8 cellular contexts compared by ENCODE assay signal in genomic region chr10:50625663-50626062, GRCh38.
DNase-seq lines count a peak whose midpoint lies in the region; ATAC-seq, FAIRE-seq and TF ChIP-seq lines count a peak whose summit lies in the region.

No MANE protein-coding gene starts in this region.

- H3K36me3 Mint-ChIP-seq in activated naive CD8-positive, alpha-beta T cell = peaks cover 9% of the 10 kb centered on the region
- peaks cover 8 to 15% of the 10 kb centered on the region in 2 donors for H3K36me3 Mint-ChIP-seq in stimulated activated naive B cell treated with anti-CD40 and anti-IgM and Interleukin-4, amounts not matched to agents 10 μg/mL and 1 μg/mL and 100 μg/mL, for 72 hours

- peaks cover 41% of the 10 kb centered on the region for H3K4me1 ChIP-seq in iPS-20b (ENCODE audit: insufficient read depth, low read length)

- H3K27me3 ChIP-seq in iPS-20b (ENCODE audit: insufficient read depth, low read length) = peaks cover 4% of the 10 kb centered on the region; the same call in 1 of the 2 replicates

- no peak for ATAC-seq in stimulated activated naive B cell treated with anti-CD40 and anti-IgM and Interleukin-4, amounts not matched to agents 10 μg/mL and 1 μg/mL and 100 μg/mL, for 72 hours (replicated peaks)
- ATAC-seq in HG03108 (IDR thresholded peaks at IDR 0.05; ENCODE audit: unreplicated experiment) = no peak

- H3K9me3 Mint-ChIP-seq in activated naive CD8-positive, alpha-beta T cell (ENCODE audit: low read depth) = no peaks in the 10 kb centered on the region
- H3K9me3 Mint-ChIP-seq in stimulated activated naive B cell treated with anti-CD40 and anti-IgM and Interleukin-4, amounts not matched to agents 10 μg/mL and 1 μg/mL and 100 μg/mL, for 72 hours = no peaks in the 10 kb centered on the region

- no peaks in the 10 kb centered on the region for H3K9me3 ChIP-seq in iPS-20b (ENCODE audit: insufficient read depth, low read depth, low read length)

- H3K4me3 ChIP-seq in HFF-Myc (replicated peaks; ENCODE audit: low read depth, low read length) (peak overlapping the region; percentile 79), iPS-20b (ENCODE audit: low read length) (peak overlapping the region; percentile 93)

- H3K4me3 Mint-ChIP-seq in activated naive CD8-positive, alpha-beta T cell = peak overlapping the region; percentile 88
- H3K4me3 Mint-ChIP-seq in stimulated activated naive B cell treated with anti-CD40 and anti-IgM and Interleukin-4, amounts not matched to agents 10 μg/mL and 1 μg/mL and 100 μg/mL, for 72 hours = peak overlapping the region; percentile 88 to 89

- peaks cover 36% of the 10 kb centered on the region for H3K4me1 Mint-ChIP-seq in activated naive CD8-positive, alpha-beta T cell (ENCODE audit: low read depth)
- peaks cover 11 to 16% of the 10 kb centered on the region in 2 donors for H3K4me1 Mint-ChIP-seq in stimulated activated naive B cell treated with anti-CD40 and anti-IgM and Interleukin-4, amounts not matched to agents 10 μg/mL and 1 μg/mL and 100 μg/mL, for 72 hours

- H3K9ac ChIP-seq in iPS-20b (ENCODE audit: low read depth, low read length) = peak overlapping the region; percentile 98

- peak; percentile 19 for DNase-seq in ACHN
- no peak for DNase-seq in HFF-Myc (ENCODE audit: extremely low read depth, low read depth)
- no peak for DNase-seq in stimulated activated naive B cell treated with anti-CD40 and anti-IgM and Interleukin-4, amounts not matched to agents 10 μg/mL and 1 μg/mL and 100 μg/mL, for 72 hours
- no peak for DNase-seq in foreskin melanocyte
- DNase-seq in urothelium cell line (ENCODE audit: low spot score) = no peak

- FAIRE-seq in urothelium cell line (lab: Jason Lieb, UNC) = no peak

- no peaks in the 10 kb centered on the region for H3K36me3 ChIP-seq in iPS-20b (ENCODE audit: insufficient read depth, low read depth, low read length)

- TF ChIP-seq CTCF in HFF-Myc (IDR thresholded peaks at IDR 0.05; ENCODE audit: low read depth, low read length, missing control alignments) = no peak

- H3K27ac Mint-ChIP-seq in activated naive CD8-positive, alpha-beta T cell = peak overlapping the region; percentile 95
- H3K27ac Mint-ChIP-seq in stimulated activated naive B cell treated with anti-CD40 and anti-IgM and Interleukin-4, amounts not matched to agents 10 μg/mL and 1 μg/mL and 100 μg/mL, for 72 hours = peak overlapping the region; percentile 95

- H3K27ac ChIP-seq in iPS-20b (ENCODE audit: low read length) = peak overlapping the region; percentile 97

- no peaks in the 10 kb centered on the region for H3K27me3 Mint-ChIP-seq in activated naive CD8-positive, alpha-beta T cell
- H3K27me3 Mint-ChIP-seq in stimulated activated naive B cell treated with anti-CD40 and anti-IgM and Interleukin-4, amounts not matched to agents 10 μg/mL and 1 μg/mL and 100 μg/mL, for 72 hours = no peaks in the 10 kb centered on the region

- in situ Hi-C loops in ACHN (cut with HindIII; ENCODE audit: low pct_ligation_motif_present, low pct_unique_long_range_greater_than_20kb, low sequenced_read_pairs) = no loop called here
